In the genomic region with DNA sequence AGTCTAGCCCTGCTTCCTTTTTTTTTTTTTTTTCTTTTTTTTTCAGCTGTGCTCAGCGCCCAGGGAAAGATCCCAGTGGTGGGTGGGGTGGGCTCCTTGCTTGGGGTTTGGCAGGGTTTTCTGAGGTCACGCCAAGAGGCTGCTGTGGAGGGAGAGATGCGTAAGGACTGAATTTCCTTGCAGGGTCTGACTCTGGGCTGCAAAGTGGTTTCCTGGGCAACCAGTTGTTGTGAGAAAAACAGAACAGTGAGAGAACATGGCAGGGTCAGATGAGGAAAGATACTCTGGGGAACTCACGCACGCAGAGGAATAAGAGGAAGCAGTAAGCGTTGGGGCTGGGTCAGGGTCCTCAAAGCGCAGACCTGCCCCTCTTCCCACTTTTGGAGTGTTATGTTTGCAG, we compare ENCODE assay signal across 10 cellular contexts.
DNase-seq lines count a peak whose midpoint lies in the region; ATAC-seq and TF ChIP-seq lines count a peak whose summit lies in the region.
"Had no signal": no experiment of that assay in that cellular context is flagged by ENCODE, and none has a peak within 500 bp of the region (broad histone marks: within the 10 kb centered on the region; RNA-seq: fewer than 3 reads in every experiment).

No MANE protein-coding gene starts in this region.

- 7 to 11% methylated on average over 5 to 6 of the region's 7 CpGs for WGBS in esophagus squamous epithelium, 2 donors

- H3K27me3 ChIP-seq in esophagus squamous epithelium (peaks cover 0 to 65% (median 0%) of the 10 kb centered on the region in 4 donors), mucosa of rectum (ENCODE audit: control insufficient read depth in 2 of 2, insufficient read depth in 2 of 2, low read length in 2 of 2) (peaks cover 0 to 2% of the 10 kb centered on the region in 2 donors)

- no peak for TF ChIP-seq POLR2A in esophagus squamous epithelium (IDR thresholded peaks at IDR 0.05)

- no peak overlapping the region for H3K9ac ChIP-seq in mucosa of rectum (ENCODE audit: low read depth in 1 of 2, low read length in 2 of 2)

- ATAC-seq in HG03108 (IDR thresholded peaks at IDR 0.05; ENCODE audit: unreplicated experiment) (no peak), HG03159 (IDR thresholded peaks at IDR 0.05; ENCODE audit: unreplicated experiment) (no peak)

- no peaks in the 10 kb centered on the region for H3K36me3 ChIP-seq in esophagus squamous epithelium
- no peaks in the 10 kb centered on the region for H3K36me3 ChIP-seq in mucosa of rectum (ENCODE audit: control insufficient read depth in 2 of 2, insufficient read depth in 2 of 2, low read length in 2 of 2)
- H3K36me3 ChIP-seq: BE2C had no signal

- peak overlapping the region in 1 of 2 donors; percentile 41 for H3K4me3 Mint-ChIP-seq in CD14-positive monocyte

- peak overlapping the region; percentile 87 to 95 (median 92) for H3K27ac Mint-ChIP-seq in CD14-positive monocyte

- H3K9me3 Mint-ChIP-seq in CD14-positive monocyte = peaks cover 10 to 26% (median 17%) of the 10 kb centered on the region in 7 donors

- H3K4me1 Mint-ChIP-seq in CD14-positive monocyte = peaks cover 18% of the 10 kb centered on the region

- H3K9me3 ChIP-seq in esophagus squamous epithelium (peaks cover 0 to 12% (median 10%) of the 10 kb centered on the region in 3 donors), mucosa of rectum (ENCODE audit: control insufficient read depth in 2 of 2, low read length in 2 of 2) (peaks cover 0 to 3% of the 10 kb centered on the region in 2 donors)
- H3K9me3 ChIP-seq: BE2C had no signal

- intact Hi-C loops in CD14-positive monocyte (cut with micrococcal nuclease) (loop anchor here in 1 of 2 donors (5.0 kb wide), 2 partner anchors 36 to 116 kb away; no protein-coding TSS in a partner anchor), esophagus squamous epithelium (cut with DNase I) (loop anchor here (5.0 kb wide), 1 partner anchor 196 kb away; no protein-coding TSS in a partner anchor)

- H3K4me3 ChIP-seq in esophagus squamous epithelium (no peak overlapping the region), mucosa of rectum (ENCODE audit: low read length in 2 of 2) (no peak overlapping the region)

- TF ChIP-seq CTCF in CD14-positive monocyte (IDR thresholded peaks at IDR 0.05) (no peak), esophagus squamous epithelium (IDR thresholded peaks at IDR 0.05) (no peak)

- H3K36me3 Mint-ChIP-seq in CD14-positive monocyte = no peaks in the 10 kb centered on the region

- H3K4me1 ChIP-seq in esophagus squamous epithelium (peaks cover 0 to 23% (median 8%) of the 10 kb centered on the region in 3 donors), mucosa of rectum (ENCODE audit: control insufficient read depth in 2 of 2, insufficient read depth in 2 of 2, low read length in 2 of 2) (peaks cover 3 to 4% of the 10 kb centered on the region in 2 donors)
- H3K4me1 ChIP-seq: BE2C had no signal

- H3K27ac ChIP-seq in esophagus squamous epithelium (peak overlapping the region in 3 of 4 donors; percentile 49 to 57 (median 54)), mucosa of rectum (ENCODE audit: low read depth in 2 of 2, low read length in 2 of 2) (peak overlapping the region; percentile 34 to 48)

- peaks cover 9 to 30% (median 13%) of the 10 kb centered on the region in 3 donors for H3K27me3 Mint-ChIP-seq in CD14-positive monocyte (ENCODE audit: low read depth in 3 of 3)

- DNase-seq in CD14-positive monocyte (ENCODE audit: low spot score) (peak; percentile 89), NOMO-1 treated with dmso at 0.1 percent for 144 hours (lab: John Stamatoyannopoulos, UW; ENCODE audit: unreplicated experiment) (peak; percentile 58), esophagus squamous epithelium (lab: John Stamatoyannopoulos, UW) (no peak), NCI-H748 treated with DMSO at 0.1 percent for 48 hours (lab: John Stamatoyannopoulos, UW) (no peak)
- no peak for DNase-seq in activated CD4-positive, alpha-beta T cell treated with anti-CD3 and anti-CD28 coated beads for 1 hour
- DNase-seq: BE2C; stimulated activated CD4-positive, alpha-beta T cell treated with anti-CD3 and anti-CD28 coated beads, Interleukin-4, amount 100 ng/mL, for 1 hour had no signal

Comparison
In these comparisons a context has a peak if more than half of its experiments do, and no peak if none do; other contexts are left out.
1. DNase-seq: peak in CD14-positive monocyte (single experiment) and NOMO-1 treated with dmso at 0.1 percent for 144 hours (single experiment); none in esophagus squamous epithelium (single experiment), activated CD4-positive, alpha-beta T cell treated with anti-CD3 and anti-CD28 coated beads for 1 hour (single experiment) and NCI-H748 treated with DMSO at 0.1 percent for 48 hours (single experiment).